Comparison of ENCODE assay signal across 18 cellular contexts in the genomic region with DNA sequence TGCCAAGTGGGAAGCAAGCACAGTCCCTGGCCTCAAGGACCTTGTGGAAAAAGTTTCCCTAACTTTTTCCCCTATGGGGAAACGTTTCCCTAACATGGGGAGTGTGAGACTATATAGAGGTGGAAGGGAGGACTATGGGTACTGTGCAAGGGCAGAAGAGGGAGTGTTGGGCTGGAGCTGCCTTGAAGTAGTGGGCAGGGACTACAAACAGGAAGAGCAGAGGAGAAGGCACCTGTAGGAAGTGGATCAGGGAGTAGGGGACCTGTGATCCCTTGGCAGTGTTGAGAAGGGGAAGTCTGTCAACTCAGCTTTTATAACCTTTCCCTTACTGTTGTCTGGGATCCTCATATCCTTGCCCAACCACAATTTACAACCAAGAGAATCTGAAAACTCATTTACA. TPM values are rescaled to one million over a fixed set of nuclear protein-coding genes. Genes with fewer than 3 reads are reported as not detected.
DNase-seq lines count a peak whose midpoint lies in the region; ATAC-seq, FAIRE-seq and TF ChIP-seq lines count a peak whose summit lies in the region.
"Had no signal": no experiment of that assay in that cellular context is flagged by ENCODE, and none has a peak within 500 bp of the region (broad histone marks: within the 10 kb centered on the region; RNA-seq: fewer than 3 reads in every experiment).

No MANE protein-coding gene starts in this region.

- intact Hi-C loops in left lung (cut with DNase I) = no loop called here

- H3K23me2 ChIP-seq in H1 (ENCODE audit: low read depth, low read length) = peaks cover 9% of the 10 kb centered on the region; the same call in 1 of the 2 replicates

- H2BK20ac ChIP-seq in H1 (ENCODE audit: low read length) = no peak overlapping the region

- no peaks in the 10 kb centered on the region; a peak in 1 of 7 replicates for H3K27me3 ChIP-seq in H1 (replicated peaks in 1 of 4; ENCODE audit: control insufficient read depth in 3 of 4, extremely low read depth in 1 of 4, insufficient read depth in 3 of 4, low read length in 3 of 4)
- H3K27me3 ChIP-seq in left lung = no peaks in the 10 kb centered on the region
- H3K27me3 ChIP-seq in skeletal muscle tissue (ENCODE audit: control insufficient read depth in 3 of 3, insufficient read depth in 3 of 3, low read length in 3 of 3) = no peaks in the 10 kb centered on the region
- H3K27me3 ChIP-seq in tibial nerve = no peaks in the 10 kb centered on the region

- TF ChIP-seq RAD21 in H1 (IDR thresholded peaks at IDR 0.05 in 1 of 2, conservative IDR thresholded peaks at IDR 0.05 in 1 of 2; ENCODE audit: low read depth in 2 of 2, low read length in 2 of 2) = no peak

- H4K91ac ChIP-seq in H1 (replicated peaks; ENCODE audit: insufficient read length, low read length) = no peak overlapping the region

- no peak overlapping the region for H2BK120ac ChIP-seq in H1 (replicated peaks; ENCODE audit: low read depth, low read length)

- H3K23ac ChIP-seq in H1 (ENCODE audit: insufficient read length) = no peak overlapping the region

- CTCF ChIA-PET in H1 (lab: Charles Lee; ENCODE audit: partially characterized antibody) = interaction anchor here (0.5 to 7.8 kb wide), 5 partner anchors 13 to 207 kb away, joined by 3 to 45 read pairs (median 4); no protein-coding TSS in a partner anchor

- no peak overlapping the region for H4K8ac ChIP-seq in H1 (ENCODE audit: extremely low read depth, insufficient read depth, low read length)

- H3K79me1 ChIP-seq in H1 (ENCODE audit: low read depth, low read length) = no peaks in the 10 kb centered on the region

- no peak for FAIRE-seq in H1 (lab: Jason Lieb, UNC)
- FAIRE-seq: astrocyte, islet of Langerhans had no signal

- H3K4me2 ChIP-seq in H1 (ENCODE audit: insufficient read depth in 1 of 2, low read depth in 2 of 2, low read length in 2 of 2) = peak overlapping the region in 1 of 2 experiments; percentile 76; a peak in 1 of 4 replicates

- POLR2A ChIA-PET in H1 (lab: Charles Lee; ENCODE audit: partially characterized antibody) = interaction anchor here (0.6 kb wide), 1 partner anchor 140 kb away, joined by 4 read pairs; no protein-coding TSS in a partner anchor

- H3K14ac ChIP-seq in H1 (ENCODE audit: insufficient read length) = no peak overlapping the region

- H2AK5ac ChIP-seq in H1 (ENCODE audit: low read depth, low read length) = no peak overlapping the region

- peak overlapping the region; percentile 27 for H3K4ac ChIP-seq in H1 (replicated peaks; ENCODE audit: insufficient read length, low read depth, low read length)

- no peak overlapping the region for H4K5ac ChIP-seq in H1 (ENCODE audit: insufficient read length, low read depth, low read length)

- no peak overlapping the region for H3K9ac ChIP-seq in H1 (replicated peaks in 1 of 4; ENCODE audit: extremely low read depth in 1 of 4, low read depth in 3 of 4, low read length in 3 of 4)
- peak overlapping the region; percentile 96 to 99 (median 98) for H3K9ac ChIP-seq in skeletal muscle tissue (ENCODE audit: low read depth in 1 of 3, low read length in 3 of 3)

- no peak overlapping the region for H2BK5ac ChIP-seq in H1 (ENCODE audit: low read depth, low read length)

- DNase-seq in NCI-H2029 (lab: John Stamatoyannopoulos, UW) (peak; percentile 27), H1 (ENCODE audit: low read depth in 1 of 2, low spot score in 2 of 2) (no peak), left lung (no peak), NCI-H2171 (lab: John Stamatoyannopoulos, UW) (no peak), tibial nerve (ENCODE audit: low spot score in 2 of 2) (no peak)
- DNase-seq: activated CD4-positive, alpha-beta T cell treated with anti-CD3 and anti-CD28 coated beads, Interleukin-2, amount 50 U/mL, for 4 hours; activated naive CD4-positive, alpha-beta T cell treated with anti-CD3 and anti-CD28 coated beads for 36 hours; activated T-cell treated with anti-CD3 and anti-CD28 coated beads for 4 hours; Karpas-422; NCI-H1092 treated with DMSO at 0.1 percent for 48 hours; NCI-H2107; NCI-H524 treated with DMSO at 0.1 percent for 48 hours; retina; stimulated activated CD4-positive, alpha-beta T cell treated with anti-CD3 and anti-CD28 coated beads, Interleukin-15, amount 100 ng/mL, for 24 hours had no signal

- no peak overlapping the region for H2AFZ ChIP-seq in H1 (ENCODE audit: low read length)

- TF ChIP-seq EP300 in H1 (IDR thresholded peaks at IDR 0.05; ENCODE audit: borderline replicate concordance in 1 of 2, low read depth in 2 of 2, low read length in 2 of 2) (no peak), tibial nerve (IDR thresholded peaks at IDR 0.05) (no peak)

- no peak overlapping the region for H2BK15ac ChIP-seq in H1 (ENCODE audit: low read length)

- H3K9me3 ChIP-seq in H1 (ENCODE audit: insufficient read depth in 2 of 2, low read depth in 1 of 2, low read length in 1 of 2) (no peaks in the 10 kb centered on the region; a peak in 1 of 4 replicates), left lung (no peaks in the 10 kb centered on the region), skeletal muscle tissue (ENCODE audit: control insufficient read depth in 3 of 3, low read length in 3 of 3) (no peaks in the 10 kb centered on the region), tibial nerve (no peaks in the 10 kb centered on the region)

- H3K56ac ChIP-seq in H1 (replicated peaks; ENCODE audit: insufficient read length, low read depth, low read length) = no peak overlapping the region

- no peak overlapping the region for H3K18ac ChIP-seq in H1 (ENCODE audit: extremely low read depth, low read length)

- TF ChIP-seq CTCF in H1 (IDR thresholded peaks at IDR 0.05; ENCODE audit: control extremely low read depth in 1 of 3, insufficient read depth in 1 of 3, low read depth in 1 of 3, low read length in 3 of 3) (no peak), left lung (IDR thresholded peaks at IDR 0.05) (no peak), tibial nerve (IDR thresholded peaks at IDR 0.05) (no peak)

- H2BK12ac ChIP-seq in H1 (ENCODE audit: low read depth, low read length) = no peak overlapping the region

- H3K4me3 ChIP-seq in H1 (ENCODE audit: extremely low read depth in 1 of 4, insufficient read depth in 2 of 4, low read depth in 3 of 4, low read length in 4 of 4) = no peak overlapping the region
- no peak overlapping the region for H3K4me3 ChIP-seq in left lung
- peak overlapping the region; percentile 67 to 89 (median 84) for H3K4me3 ChIP-seq in skeletal muscle tissue (ENCODE audit: low read length in 3 of 3)
- no peak overlapping the region for H3K4me3 ChIP-seq in tibial nerve

- peak; percentile 19 for ATAC-seq in left lung
- no peak for ATAC-seq in HG03442 (IDR thresholded peaks at IDR 0.05; ENCODE audit: unreplicated experiment)

- H3K36me3 ChIP-seq in H1 (ENCODE audit: control insufficient read depth in 2 of 4, insufficient read depth in 4 of 4, low read length in 3 of 4) (no peaks in the 10 kb centered on the region; a peak in 1 of 8 replicates), left lung (peaks cover 0 to 19% of the 10 kb centered on the region in 2 donors), skeletal muscle tissue (ENCODE audit: control insufficient read depth in 3 of 3, insufficient read depth in 3 of 3, low read length in 3 of 3) (peaks cover 0 to 6% (median 3%) of the 10 kb centered on the region in 3 donors), tibial nerve (peaks cover 0 to 9% (median 0%) of the 10 kb centered on the region in 3 donors)

- H3K27ac ChIP-seq in H1 (ENCODE audit: low read depth, low read length) = no peak overlapping the region
- H3K27ac ChIP-seq in left lung = no peak overlapping the region
- peak overlapping the region; percentile 99 for H3K27ac ChIP-seq in skeletal muscle tissue (ENCODE audit: low read depth, low read length)
- no peak overlapping the region for H3K27ac ChIP-seq in tibial nerve

- WGBS in H1 (ENCODE audit: extremely low coverage in 1 of 2, insufficient coverage in 1 of 2, insufficient read length in 1 of 2, insufficient replicate concordance in 2 of 2, low coverage in 1 of 2, low lambda C conversion rate in 2 of 2, missing lambda C conversion rate in 1 of 2), 2 experiments = 73% methylated on average over 1 of the region's 1 CpG; no CpG with 5 or more reads in 1 of the 2 experiments
- WGBS in tibial nerve, 2 donors = 59 to 76% methylated on average over 1 of the region's 1 CpG

- H4K20me1 ChIP-seq in H1 (replicated peaks in 1 of 2; ENCODE audit: control insufficient read depth in 1 of 2, insufficient read depth in 2 of 2, low read length in 2 of 2) = no peaks in the 10 kb centered on the region

- no peak for TF ChIP-seq POLR2A in H1 (IDR thresholded peaks at IDR 0.05; ENCODE audit: control extremely low read depth in 1 of 2, low read depth in 2 of 2, low read length in 2 of 2)
- no peak for TF ChIP-seq POLR2A in tibial nerve (IDR thresholded peaks at IDR 0.05)

- H3K4me1 ChIP-seq in H1 (replicated peaks in 1 of 4; ENCODE audit: control insufficient read depth in 3 of 4, insufficient read depth in 4 of 4, low read length in 3 of 4) = peaks cover 0 to 7% (median 1%) of the 10 kb centered on the region in 4 experiments; a peak in 3 of 7 replicates
- H3K4me1 ChIP-seq in left lung = no peaks in the 10 kb centered on the region
- peaks cover 7 to 18% (median 10%) of the 10 kb centered on the region in 3 donors for H3K4me1 ChIP-seq in skeletal muscle tissue (ENCODE audit: control insufficient read depth in 3 of 3, insufficient read depth in 3 of 3, low read length in 3 of 3)
- peaks cover 0 to 16% (median 7%) of the 10 kb centered on the region in 4 donors for H3K4me1 ChIP-seq in tibial nerve

- no peaks in the 10 kb centered on the region for H3K79me2 ChIP-seq in H1 (ENCODE audit: control insufficient read depth in 1 of 2, insufficient read depth in 2 of 2, low read length in 2 of 2)

TF ChIP-seq in H1, 55 proteins besides CTCF, POLR2A, EP300 and RAD21:
- TF ChIP-seq CHD1 (IDR thresholded peaks at IDR 0.05; ENCODE audit: low read depth, low read length) (no peak), SIX5 (IDR thresholded peaks at IDR 0.05; ENCODE audit: low read depth, low read length) (no peak), KDM5A (IDR thresholded peaks at IDR 0.05; ENCODE audit: low read length) (no peak), SRF (IDR thresholded peaks at IDR 0.05; ENCODE audit: low read depth, low read length) (no peak), GTF2F1 (IDR thresholded peaks at IDR 0.05; ENCODE audit: borderline replicate concordance, low read depth, low read length) (no peak), TCF12 (IDR thresholded peaks at IDR 0.05; ENCODE audit: low read depth, low read length) (no peak)
TF ChIP-seq in H1: peak in this region for 0.

RNA-seq across cellular contexts. Expression of a gene that starts 1.4 kb away (rescaled TPM):
- total RNA-seq in H1 (2021; fragmentation: NEBNext Ultra II Directional; extraction: Animal tissue kit (Norgen Biotek cat#: 25700)) = 0.65 and 0.95 TPM in 2 replicates
- polyA plus RNA-seq in H1 (2011; rRNA removed) = 0.88 and 1.1 TPM in 2 replicates
- 1.3 TPM for polyA plus RNA-seq in H1 (2011; cell fraction: cytosol; rRNA removed)
- polyA plus RNA-seq in H1 (2011; cell fraction: nucleus; rRNA removed) = 2.7 TPM
- 0.57 to 1.1 TPM (median 0.78 TPM) in 4 replicates for polyA plus RNA-seq in H1 (2012, experiment 1 of 2)
- 0.05 TPM for polyA plus RNA-seq in H1 (2012, experiment 2 of 2)
- polyA plus RNA-seq in H1 (2013, experiment 1 of 2) = 0.41 TPM
- polyA plus RNA-seq in H1 (2013, experiment 2 of 2) = 0.42 TPM
- 2.4 and 3.8 TPM in 2 replicates for polyA minus RNA-seq in H1 (2011; rRNA and poly(A)+ RNA removed)
- 0.37 TPM for polyA minus RNA-seq in H1 (2011; cell fraction: cytosol; rRNA and poly(A)+ RNA removed)
- 3.5 TPM for polyA minus RNA-seq in H1 (2011; cell fraction: nucleus; rRNA and poly(A)+ RNA removed)
- total RNA-seq in left lung (1 to 10 TPM in 1 of 2 donors, under 1 TPM in 1; 0.68 to 2.7 TPM), skeletal muscle tissue (93.9 TPM), tibial nerve (1 to 10 TPM; 4.7 to 8.1 (median 6.1) TPM)

Comparison
In these comparisons a context has a peak if more than half of its experiments do, and no peak if none do; other contexts are left out.
1. H3K4me3 ChIP-seq: peak in skeletal muscle tissue (3 of 3); none in H1 (0 of 4), left lung (0 of 2) and tibial nerve (0 of 4).
2. H3K9ac ChIP-seq: peak in skeletal muscle tissue (3 of 3); none in H1 (0 of 4).
3. RNA of a gene that starts 1.4 kb away (total RNA-seq): 93.9 TPM in skeletal muscle tissue (single experiment); 4.7 to 8.1 TPM in tibial nerve, 0.68 to 2.7 TPM in left lung and 0.65 to 0.95 TPM in H1; every median in the first group is over 10 times any median in the second.